In genomic region chr11:72429626-72430025, GRCh38 we compare ENCODE assay signal across 20 cellular contexts. TPM values are rescaled to one million over a fixed set of nuclear protein-coding genes. Genes with fewer than 3 reads are reported as not detected.
DNase-seq lines count a peak whose midpoint lies in the region; ATAC-seq lines count a peak whose summit lies in the region.
"Had no signal": no experiment of that assay in that cellular context is flagged by ENCODE, and none has a peak within 500 bp of the region (broad histone marks: within the 10 kb centered on the region; RNA-seq: fewer than 3 reads in every experiment).

No MANE protein-coding gene starts in this region.

- no peaks in the 10 kb centered on the region for H3K9me3 ChIP-seq in T-helper 17 cell (ENCODE audit: control insufficient read depth, low read length, poor library complexity, severe bottlenecking)
- no peaks in the 10 kb centered on the region for H3K9me3 ChIP-seq in trophoblast cell (ENCODE audit: insufficient read depth, low read depth, low read length)
- H3K9me3 ChIP-seq: BLaER1 had no signal

- peaks cover 8% of the 10 kb centered on the region for H3K36me3 Mint-ChIP-seq in activated naive CD8-positive, alpha-beta T cell treated with anti-CD3 and anti-CD28 coated beads, Interleukin-2, amount 10 ng/mL, durations not matched to agents 7 days and 5 days
- H3K36me3 Mint-ChIP-seq in activated naive CD8-positive, alpha-beta T cell treated with anti-CD3 and anti-CD28 coated beads, Interleukin-2, amount 50 U/mL, for 24 hours (ENCODE audit: low read depth): peaks cover 6% of the 10 kb centered on the region
- peaks cover 3% of the 10 kb centered on the region for H3K36me3 Mint-ChIP-seq in T-helper 17 cell (ENCODE audit: low read depth)

- no CpG with 5 or more reads among the region's 3 CpGs for WGBS in trophoblast cell (ENCODE audit: extremely low coverage, insufficient coverage, insufficient read length)

- peak overlapping the region; percentile 4 for H4K91ac ChIP-seq in trophoblast cell (ENCODE audit: low read depth, low read length)

- no peak overlapping the region for H3K4me2 ChIP-seq in trophoblast cell (ENCODE audit: low read length)
- H3K4me2 ChIP-seq: BLaER1, GM23338 had no signal

- H2BK120ac ChIP-seq in trophoblast cell (ENCODE audit: insufficient read depth, low read length, poor library complexity): no peak overlapping the region

- no peak overlapping the region for H3K4ac ChIP-seq in trophoblast cell (ENCODE audit: low read depth, low read length)

- no peak overlapping the region for H3K18ac ChIP-seq in trophoblast cell (ENCODE audit: low read length)

- no peak overlapping the region for H3K23ac ChIP-seq in trophoblast cell (ENCODE audit: low read length)

- POLR2A ChIA-PET in activated naive CD8-positive, alpha-beta T cell treated with anti-CD3 and anti-CD28 coated beads, Interleukin-2, amount 10 ng/mL, durations not matched to agents 7 days and 5 days (lab: Charles Lee): interaction anchor here (1.3 kb wide), 1 partner anchor 10 kb away, joined by 4 read pairs; no protein-coding TSS in a partner anchor

- no peak for ATAC-seq in activated naive CD8-positive, alpha-beta T cell treated with anti-CD3 and anti-CD28 coated beads, Interleukin-2, amount 10 ng/mL, durations not matched to agents 7 days and 5 days (ENCODE audit: low read depth)
- ATAC-seq in activated naive CD8-positive, alpha-beta T cell treated with anti-CD3 and anti-CD28 coated beads, Interleukin-2, amount 50 U/mL, for 24 hours: no peak
- ATAC-seq in T-helper 17 cell (no peak), GM18519 (IDR thresholded peaks at IDR 0.05; ENCODE audit: low FRiP score, unreplicated experiment) (no peak)
- ATAC-seq: GM23338, HCT116 had no signal

- H3K27ac ChIP-seq in trophoblast cell (ENCODE audit: low read depth, low read length): no peak overlapping the region
- H3K27ac ChIP-seq: 22Rv1, BLaER1 had no signal

- no peak overlapping the region for H4K8ac ChIP-seq in trophoblast cell (ENCODE audit: low read depth, low read length)

- H2BK12ac ChIP-seq in trophoblast cell (ENCODE audit: low read length): no peak overlapping the region

- H3K4me3 ChIP-seq in trophoblast cell (ENCODE audit: low read depth, low read length): no peak overlapping the region
- H3K4me3 ChIP-seq: BLaER1, GM23338 had no signal

- H3K36me3 ChIP-seq in trophoblast cell (ENCODE audit: control insufficient read depth in 1 of 2, insufficient read depth in 2 of 2, low read length in 2 of 2): peaks cover 17 to 27% of the 10 kb centered on the region in 2 experiments

- H3K27ac Mint-ChIP-seq in activated naive CD8-positive, alpha-beta T cell treated with anti-CD3 and anti-CD28 coated beads, Interleukin-2, amount 10 ng/mL, durations not matched to agents 7 days and 5 days: peak overlapping the region; percentile 50
- H3K27ac Mint-ChIP-seq in activated naive CD8-positive, alpha-beta T cell treated with anti-CD3 and anti-CD28 coated beads, Interleukin-2, amount 50 U/mL, for 24 hours: no peak overlapping the region
- H3K27ac Mint-ChIP-seq in T-helper 17 cell: peak overlapping the region; percentile 24
- H3K27ac Mint-ChIP-seq: GM23338, H9 had no signal

- H3K4me1 ChIP-seq in trophoblast cell (ENCODE audit: control insufficient read depth in 1 of 2, insufficient read depth in 2 of 2, low read length in 2 of 2): peaks cover 15 to 16% of the 10 kb centered on the region in 2 experiments

- DNase-seq in activated naive CD8-positive, alpha-beta T cell treated with anti-CD3 and anti-CD28 coated beads, Interleukin-2, amount 10 ng/mL, durations not matched to agents 7 days and 5 days: no peak
- DNase-seq in activated naive CD8-positive, alpha-beta T cell treated with anti-CD3 and anti-CD28 coated beads, Interleukin-2, amount 50 U/mL, for 24 hours: no peak
- DNase-seq in T-helper 17 cell (no peak), cerebellum (ENCODE audit: low spot score) (peak; percentile 55), trophoblast cell (no peak), SHP77 (lab: John Stamatoyannopoulos, UW) (no peak), NOMO-1 treated with DMSO at 0.1 percent for 48 hours (lab: John Stamatoyannopoulos, UW; ENCODE audit: unreplicated experiment) (no peak)
- DNase-seq: Calu3; CD4-positive, alpha-beta memory T cell; COR-L47; DMS53; DMS79 treated with DMSO at 0.1 percent for 48 hours; H9 had no signal

- peaks cover 2% of the 10 kb centered on the region for H3K79me2 ChIP-seq in trophoblast cell (ENCODE audit: control insufficient read depth, insufficient read depth, low read length, poor library complexity)

- H3K9me3 Mint-ChIP-seq in activated naive CD8-positive, alpha-beta T cell treated with anti-CD3 and anti-CD28 coated beads, Interleukin-2, amount 10 ng/mL, durations not matched to agents 7 days and 5 days: no peaks in the 10 kb centered on the region
- no peaks in the 10 kb centered on the region for H3K9me3 Mint-ChIP-seq in activated naive CD8-positive, alpha-beta T cell treated with anti-CD3 and anti-CD28 coated beads, Interleukin-2, amount 50 U/mL, for 24 hours
- H3K9me3 Mint-ChIP-seq: CD14-positive monocyte; CD4-positive, alpha-beta memory T cell; GM23338 had no signal

- H3K4me1 Mint-ChIP-seq in activated naive CD8-positive, alpha-beta T cell treated with anti-CD3 and anti-CD28 coated beads, Interleukin-2, amount 10 ng/mL, durations not matched to agents 7 days and 5 days: peaks cover 39% of the 10 kb centered on the region
- H3K4me1 Mint-ChIP-seq in activated naive CD8-positive, alpha-beta T cell treated with anti-CD3 and anti-CD28 coated beads, Interleukin-2, amount 50 U/mL, for 24 hours: peaks cover 34% of the 10 kb centered on the region
- H3K4me1 Mint-ChIP-seq in T-helper 17 cell: peaks cover 48% of the 10 kb centered on the region

- H2AFZ ChIP-seq in trophoblast cell (ENCODE audit: insufficient read depth, low read length, poor library complexity): no peak overlapping the region
- H2AFZ ChIP-seq: GM23338 had no signal

- no peak overlapping the region for H2BK5ac ChIP-seq in trophoblast cell (ENCODE audit: low read depth, low read length, poor library complexity)

- no peak overlapping the region for H3K14ac ChIP-seq in trophoblast cell (ENCODE audit: low read length)

- no peak overlapping the region for H3K9ac ChIP-seq in trophoblast cell (ENCODE audit: low read length)
- H3K9ac ChIP-seq: BLaER1 had no signal

- no peak overlapping the region for H4K12ac ChIP-seq in trophoblast cell (ENCODE audit: low read depth, low read length)

- H3K79me1 ChIP-seq in trophoblast cell (ENCODE audit: low read length): peaks cover 8% of the 10 kb centered on the region

- H3K27me3 Mint-ChIP-seq in activated naive CD8-positive, alpha-beta T cell treated with anti-CD3 and anti-CD28 coated beads, Interleukin-2, amount 10 ng/mL, durations not matched to agents 7 days and 5 days: no peaks in the 10 kb centered on the region
- no peaks in the 10 kb centered on the region for H3K27me3 Mint-ChIP-seq in activated naive CD8-positive, alpha-beta T cell treated with anti-CD3 and anti-CD28 coated beads, Interleukin-2, amount 50 U/mL, for 24 hours
- H3K27me3 Mint-ChIP-seq in T-helper 17 cell: no peaks in the 10 kb centered on the region
- H3K27me3 Mint-ChIP-seq: B cell had no signal

- H2AK5ac ChIP-seq in trophoblast cell (ENCODE audit: low read length): no peak overlapping the region

- no peaks in the 10 kb centered on the region for H3K27me3 ChIP-seq in trophoblast cell (ENCODE audit: insufficient read depth, low read length)
- H3K27me3 ChIP-seq: BLaER1 had no signal

- no peak overlapping the region for H3K4me3 Mint-ChIP-seq in activated naive CD8-positive, alpha-beta T cell treated with anti-CD3 and anti-CD28 coated beads, Interleukin-2, amount 10 ng/mL, durations not matched to agents 7 days and 5 days
- H3K4me3 Mint-ChIP-seq in activated naive CD8-positive, alpha-beta T cell treated with anti-CD3 and anti-CD28 coated beads, Interleukin-2, amount 50 U/mL, for 24 hours: no peak overlapping the region
- no peak overlapping the region for H3K4me3 Mint-ChIP-seq in T-helper 17 cell
- H3K4me3 Mint-ChIP-seq: B cell; CD14-positive monocyte; CD4-positive, alpha-beta memory T cell; GM23338; H9 had no signal

RNA-seq across cellular contexts. Expression of gene CLPB, which starts 4.7 kb away (rescaled TPM):
- 10 to 100 TPM; 21.6 to 23.2 TPM for total RNA-seq in activated naive CD8-positive, alpha-beta T cell treated with anti-CD3 and anti-CD28 coated beads, Interleukin-2, amount 10 ng/mL, durations not matched to agents 7 days and 5 days
- total RNA-seq in T-helper 17 cell (10 to 100 TPM; 13.0 to 14.4 TPM), cerebellum (50.1 TPM)
- 38.1 and 40.0 TPM in 2 replicates for polyA plus RNA-seq in trophoblast cell (2013)
